ENCODE assay signal across 18 cellular contexts in the genomic region with DNA sequence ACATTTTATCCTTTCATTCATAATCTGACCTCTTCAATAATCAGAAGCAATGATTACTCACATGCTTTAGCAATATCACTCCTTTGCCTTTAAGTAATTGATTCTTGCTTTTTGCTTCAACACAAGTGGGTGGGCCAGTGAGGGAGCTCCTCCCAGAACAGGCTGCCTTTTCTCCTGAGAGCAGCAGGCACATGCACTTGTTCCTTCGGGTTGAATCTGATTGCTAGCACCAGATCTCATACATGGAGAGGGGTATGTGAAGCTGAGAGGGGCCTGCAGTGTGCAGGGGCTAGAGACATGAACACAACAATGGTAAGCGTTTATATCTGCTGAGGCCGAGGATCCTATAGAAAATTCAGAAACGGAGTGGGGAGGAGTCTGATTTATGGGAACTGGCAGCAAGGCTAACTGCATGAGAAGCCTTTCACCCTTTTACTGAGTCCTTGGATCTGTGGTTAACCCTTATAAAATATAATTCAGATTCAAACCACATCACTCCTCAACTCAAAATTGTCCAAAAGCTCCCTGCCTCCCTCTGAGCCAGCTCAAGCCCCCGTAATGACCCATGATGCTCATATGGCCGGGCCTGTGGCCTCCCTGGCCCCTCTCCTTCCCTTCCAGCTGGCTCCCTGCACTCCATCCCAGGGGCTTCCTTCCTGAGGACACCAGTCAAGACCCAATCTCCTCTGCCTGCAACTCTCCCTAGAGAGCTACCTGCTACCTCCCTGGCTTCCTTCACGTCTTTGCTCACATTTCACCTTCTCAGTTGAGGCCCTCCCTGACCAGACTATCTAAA.
"Had no signal": no experiment of that assay in that cellular context is flagged by ENCODE, and none has a peak within 500 bp of the region (broad histone marks: within the 10 kb centered on the region; RNA-seq: fewer than 3 reads in every experiment).

No MANE protein-coding gene starts in this region.

- H3K9me3 ChIP-seq: lower lobe of right lung, suprapubic skin had no signal

- H3K27ac Mint-ChIP-seq: activated CD4-positive, alpha-beta T cell treated with anti-CD3 and anti-CD28 coated beads, Interleukin-2, amount 10 ng/mL, durations not matched to agents 7 days and 5 days; activated naive CD8-positive, alpha-beta T cell treated with anti-CD3 and anti-CD28 coated beads, Interleukin-2, amount 10 ng/mL, durations not matched to agents 7 days and 5 days; activated T-helper 1 cell treated with anti-CD3 and anti-CD28 coated beads, Interleukin-12 subunit alpha, Interleukin-12 subunit beta, Interleukin-2, Interleukin-4 antibody, amounts not matched to agents 30 ng/mL and 10 ng/mL and 1 ng/mL, durations not matched to agents 14 hours and 24 hours and 36 hours; dendritic cell treated with granulocyte-macrophage colony-stimulating factor and Interleukin-4, amounts not matched to agents 40 ng/mL and 50 ng/mL, for 4 days; type B pancreatic cell had no signal

- ATAC-seq: left colon, lower lobe of right lung, right cardiac atrium had no signal

- H3K4me3 ChIP-seq: lower lobe of right lung, suprapubic skin had no signal

- H3K27me3 ChIP-seq: brain microvascular endothelial cell, suprapubic skin had no signal

- H3K27ac ChIP-seq: brain microvascular endothelial cell, lower lobe of right lung, suprapubic skin had no signal

- H3K27me3 Mint-ChIP-seq: activated CD4-positive, alpha-beta T cell treated with anti-CD3 and anti-CD28 coated beads, Interleukin-2, amount 10 ng/mL, durations not matched to agents 7 days and 5 days; activated naive CD8-positive, alpha-beta T cell treated with anti-CD3 and anti-CD28 coated beads, Interleukin-2, amount 10 ng/mL, durations not matched to agents 7 days and 5 days; dendritic cell treated with granulocyte-macrophage colony-stimulating factor and Interleukin-4, amounts not matched to agents 40 ng/mL and 50 ng/mL, for 4 days; type B pancreatic cell had no signal

- DNase-seq: activated CD4-positive, alpha-beta T cell treated with anti-CD3 and anti-CD28 coated beads, Interleukin-2, amount 10 ng/mL, durations not matched to agents 7 days and 5 days; activated naive CD8-positive, alpha-beta T cell treated with anti-CD3 and anti-CD28 coated beads, Interleukin-2, amount 10 ng/mL, durations not matched to agents 7 days and 5 days; anterior cingulate cortex; brain microvascular endothelial cell; cerebellar nuclear complex; effector memory CD4-positive, alpha-beta T cell; left colon; lower lobe of right lung; midbrain; right cardiac atrium; small intestine; stimulated activated CD4-positive, alpha-beta T cell treated with anti-CD3 and anti-CD28 coated beads, Interleukin-4, amount 100 ng/mL, for 24 hours; stimulated activated naive CD4-positive, alpha-beta T cell treated with Interleukin-2 at 50 U/mL for 16 hours; T-helper 9 cell had no signal

- H3K4me3 Mint-ChIP-seq: activated CD4-positive, alpha-beta T cell treated with anti-CD3 and anti-CD28 coated beads, Interleukin-2, amount 10 ng/mL, durations not matched to agents 7 days and 5 days; activated naive CD8-positive, alpha-beta T cell treated with anti-CD3 and anti-CD28 coated beads, Interleukin-2, amount 10 ng/mL, durations not matched to agents 7 days and 5 days; activated T-helper 1 cell treated with anti-CD3 and anti-CD28 coated beads, Interleukin-12 subunit alpha, Interleukin-12 subunit beta, Interleukin-2, Interleukin-4 antibody, amounts not matched to agents 30 ng/mL and 10 ng/mL and 1 ng/mL, durations not matched to agents 14 hours and 24 hours and 36 hours; dendritic cell treated with granulocyte-macrophage colony-stimulating factor and Interleukin-4, amounts not matched to agents 40 ng/mL and 50 ng/mL, for 4 days; type B pancreatic cell had no signal
